18 cellular contexts compared by ENCODE assay signal in genomic region chr16:47851026-47851610, GRCh38.
"Had no signal": no experiment of that assay in that cellular context is flagged by ENCODE, and none has a peak within 500 bp of the region (broad histone marks: within the 10 kb centered on the region; RNA-seq: fewer than 3 reads in every experiment).

No MANE protein-coding gene starts in this region.

- H3K9me3 Mint-ChIP-seq: mesothelial cell of epicardium had no signal

- H3K27me3 Mint-ChIP-seq: activated CD4-positive, alpha-beta memory T cell treated with anti-CD3 and anti-CD28 coated beads, Interleukin-2, amount 10 ng/mL, durations not matched to agents 7 days and 5 days; activated naive CD8-positive, alpha-beta T cell treated with anti-CD3 and anti-CD28 coated beads, Interleukin-2, amount 50 U/mL, for 24 hours; central memory CD8-positive, alpha-beta T cell; T-cell had no signal

- H3K27ac Mint-ChIP-seq: activated CD4-positive, alpha-beta memory T cell treated with anti-CD3 and anti-CD28 coated beads, Interleukin-2, amount 10 ng/mL, durations not matched to agents 7 days and 5 days; activated naive CD8-positive, alpha-beta T cell treated with anti-CD3 and anti-CD28 coated beads, Interleukin-2, amount 50 U/mL, for 24 hours; mesothelial cell of epicardium; stimulated activated naive B cell treated with anti-CD40 and anti-IgM and Interleukin-4, amounts not matched to agents 10 μg/mL and 1 μg/mL and 100 μg/mL, for 72 hours; T-cell had no signal

- DNase-seq: activated CD4-positive, alpha-beta memory T cell treated with anti-CD3 and anti-CD28 coated beads, Interleukin-2, amount 10 ng/mL, durations not matched to agents 7 days and 5 days; activated CD8-positive, alpha-beta memory T cell treated with anti-CD3 and anti-CD28 coated beads, Interleukin-2, amount 50 U/mL, for 4 hours; activated naive CD4-positive, alpha-beta T cell treated with Interleukin-2 at 50 U/mL for 16 hours; activated naive CD8-positive, alpha-beta T cell treated with anti-CD3 and anti-CD28 coated beads, Interleukin-2, amount 50 U/mL, for 24 hours; erythroblast; glutamatergic neuron; left ventricle myocardium inferior; right cardiac atrium; stimulated activated CD4-positive, alpha-beta T cell treated with anti-CD3 and anti-CD28 coated beads, Interleukin-1b, Interleukin-23, amount 100 ng/mL, for 48 hours; stimulated activated naive B cell treated with anti-CD40 and anti-IgM and Interleukin-4, amounts not matched to agents 10 μg/mL and 1 μg/mL and 100 μg/mL, for 72 hours; T-cell; T1000 had no signal

- H3K27me3 ChIP-seq: SJSA1, suprapubic skin had no signal

- H3K4me3 ChIP-seq: left ventricle myocardium inferior, SJSA1, smooth muscle cell, suprapubic skin had no signal

- H3K27ac ChIP-seq: left ventricle myocardium inferior, SJSA1, suprapubic skin, VCaP had no signal

- H3K4me1 ChIP-seq: left ventricle myocardium inferior, SJSA1, suprapubic skin had no signal

- H3K4me3 Mint-ChIP-seq: activated CD4-positive, alpha-beta memory T cell treated with anti-CD3 and anti-CD28 coated beads, Interleukin-2, amount 10 ng/mL, durations not matched to agents 7 days and 5 days; activated naive CD8-positive, alpha-beta T cell treated with anti-CD3 and anti-CD28 coated beads, Interleukin-2, amount 50 U/mL, for 24 hours; central memory CD8-positive, alpha-beta T cell; mesothelial cell of epicardium; stimulated activated naive B cell treated with anti-CD40 and anti-IgM and Interleukin-4, amounts not matched to agents 10 μg/mL and 1 μg/mL and 100 μg/mL, for 72 hours; T-cell had no signal

- H3K9me3 ChIP-seq: left ventricle myocardium inferior, SJSA1, suprapubic skin had no signal

- H3K36me3 ChIP-seq: left ventricle myocardium inferior, SJSA1, suprapubic skin had no signal

- ATAC-seq: activated naive CD8-positive, alpha-beta T cell treated with anti-CD3 and anti-CD28 coated beads, Interleukin-2, amount 50 U/mL, for 24 hours; right cardiac atrium; stimulated activated naive B cell treated with anti-CD40 and anti-IgM and Interleukin-4, amounts not matched to agents 10 μg/mL and 1 μg/mL and 100 μg/mL, for 72 hours; T-cell had no signal

- H3K4me1 Mint-ChIP-seq: activated CD4-positive, alpha-beta memory T cell treated with anti-CD3 and anti-CD28 coated beads, Interleukin-2, amount 10 ng/mL, durations not matched to agents 7 days and 5 days; activated naive CD8-positive, alpha-beta T cell treated with anti-CD3 and anti-CD28 coated beads, Interleukin-2, amount 50 U/mL, for 24 hours; central memory CD8-positive, alpha-beta T cell; mesothelial cell of epicardium; stimulated activated naive B cell treated with anti-CD40 and anti-IgM and Interleukin-4, amounts not matched to agents 10 μg/mL and 1 μg/mL and 100 μg/mL, for 72 hours; T-cell had no signal

- H3K36me3 Mint-ChIP-seq: mesothelial cell of epicardium; stimulated activated naive B cell treated with anti-CD40 and anti-IgM and Interleukin-4, amounts not matched to agents 10 μg/mL and 1 μg/mL and 100 μg/mL, for 72 hours; T-cell had no signal

- H3K4me2 ChIP-seq: smooth muscle cell had no signal
